8 cellular contexts compared by ENCODE assay signal in genomic region chr6:3157151-3157933, GRCh38. TPM values are rescaled to one million over a fixed set of nuclear protein-coding genes. Genes with fewer than 3 reads are reported as not detected.
DNase-seq lines count a peak whose midpoint lies in the region; ATAC-seq lines count a peak whose summit lies in the region.

Gene TUBB2A, minus strand, starts transcription at chr6:3157544. Its CDS starts 81 bp downstream, at chr6:3157463.

- H3K36me3 ChIP-seq in endocrine pancreas (ENCODE audit: control insufficient read depth, insufficient read depth, low read length) = no peaks in the 10 kb centered on the region

- H3K4me3 ChIP-seq in endocrine pancreas (ENCODE audit: control insufficient read depth, insufficient read depth, low read length) = peak within 1 kb of the TSS; percentile 71

- ATAC-seq in GM18861 (IDR thresholded peaks at IDR 0.05; ENCODE audit: unreplicated experiment) (peak; percentile 65), HG03095 (IDR thresholded peaks at IDR 0.05; ENCODE audit: unreplicated experiment) (peak; percentile 72)

- peak; percentile 97 for DNase-seq in AG08395 (ENCODE audit: low spot score)
- peak; percentile 92 for DNase-seq in NCI-H69 (lab: John Stamatoyannopoulos, UW)
- peak; percentile 61 to 71 (median 65) for DNase-seq in activated CD8-positive, alpha-beta memory T cell treated with anti-CD3 and anti-CD28 coated beads for 48 hours (ENCODE audit: low read depth in 2 of 3, low spot score in 2 of 3)
- DNase-seq in mesenteric fat pad (ENCODE audit: low spot score) = peak; percentile 96
- DNase-seq in stimulated activated CD8-positive, alpha-beta memory T cell treated with anti-CD3 and anti-CD28 coated beads, Interleukin-15, amount 100 ng/mL, for 24 hours (ENCODE audit: low read depth) = peak; percentile 76

- H3K9ac ChIP-seq in endocrine pancreas (ENCODE audit: control insufficient read depth, insufficient read depth, low read length) = peak within 1 kb of the TSS; percentile 60

- H3K9me3 ChIP-seq in endocrine pancreas (ENCODE audit: control insufficient read depth, low read length) = no peaks in the 10 kb centered on the region

- no peaks in the 10 kb centered on the region for H3K4me1 ChIP-seq in endocrine pancreas (ENCODE audit: control insufficient read depth, insufficient read depth, low read length)

- no peaks in the 10 kb centered on the region for H3K27me3 ChIP-seq in endocrine pancreas (ENCODE audit: control insufficient read depth, insufficient read depth, low read length)

RNA-seq across cellular contexts. Expression of gene TUBB2A, which starts in this region (rescaled TPM):
- 314 TPM for total RNA-seq in mesenteric fat pad

Comparison
In these comparisons a context has a peak if more than half of its experiments do, and no peak if none do; other contexts are left out.
1. Peak in every context shown above with its lines: DNase-seq, ATAC-seq and H3K4me3 ChIP-seq.